Comparison of ENCODE assay signal across 2 cellular contexts in genomic region chr1:11845641-11846335, GRCh38.
TF ChIP-seq lines count a peak whose summit lies in the region.

No MANE protein-coding gene starts in this region.

TF ChIP-seq in SK-N-SH, 30 proteins besides CTCF, POLR2A, EP300 and RAD21:
- TF ChIP-seq, protein P1, sequence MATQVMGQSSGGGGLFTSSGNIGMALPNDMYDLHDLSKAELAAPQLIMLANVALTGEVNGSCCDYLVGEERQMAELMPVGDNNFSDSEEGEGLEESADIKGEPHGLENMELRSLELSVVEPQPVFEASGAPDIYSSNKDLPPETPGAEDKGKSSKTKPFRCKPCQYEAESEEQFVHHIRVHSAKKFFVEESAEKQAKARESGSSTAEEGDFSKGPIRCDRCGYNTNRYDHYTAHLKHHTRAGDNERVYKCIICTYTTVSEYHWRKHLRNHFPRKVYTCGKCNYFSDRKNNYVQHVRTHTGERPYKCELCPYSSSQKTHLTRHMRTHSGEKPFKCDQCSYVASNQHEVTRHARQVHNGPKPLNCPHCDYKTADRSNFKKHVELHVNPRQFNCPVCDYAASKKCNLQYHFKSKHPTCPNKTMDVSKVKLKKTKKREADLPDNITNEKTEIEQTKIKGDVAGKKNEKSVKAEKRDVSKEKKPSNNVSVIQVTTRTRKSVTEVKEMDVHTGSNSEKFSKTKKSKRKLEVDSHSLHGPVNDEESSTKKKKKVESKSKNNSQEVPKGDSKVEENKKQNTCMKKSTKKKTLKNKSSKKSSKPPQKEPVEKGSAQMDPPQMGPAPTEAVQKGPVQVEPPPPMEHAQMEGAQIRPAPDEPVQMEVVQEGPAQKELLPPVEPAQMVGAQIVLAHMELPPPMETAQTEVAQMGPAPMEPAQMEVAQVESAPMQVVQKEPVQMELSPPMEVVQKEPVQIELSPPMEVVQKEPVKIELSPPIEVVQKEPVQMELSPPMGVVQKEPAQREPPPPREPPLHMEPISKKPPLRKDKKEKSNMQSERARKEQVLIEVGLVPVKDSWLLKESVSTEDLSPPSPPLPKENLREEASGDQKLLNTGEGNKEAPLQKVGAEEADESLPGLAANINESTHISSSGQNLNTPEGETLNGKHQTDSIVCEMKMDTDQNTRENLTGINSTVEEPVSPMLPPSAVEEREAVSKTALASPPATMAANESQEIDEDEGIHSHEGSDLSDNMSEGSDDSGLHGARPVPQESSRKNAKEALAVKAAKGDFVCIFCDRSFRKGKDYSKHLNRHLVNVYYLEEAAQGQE (IDR thresholded peaks at IDR 0.05; ENCODE audit: low read depth, low read length), result peak; percentile 95
- TF ChIP-seq YY1 (IDR thresholded peaks at IDR 0.05; ENCODE audit: low read depth) (no peak), RXRA (IDR thresholded peaks at IDR 0.05; ENCODE audit: borderline replicate concordance, low read depth) (no peak)

TF ChIP-seq in liver, 16 proteins besides CTCF, POLR2A, EP300 and RAD21:
- TF ChIP-seq, protein P1 (IDR thresholded peaks at IDR 0.05), result peak; percentile 99
- no peak for TF ChIP-seq FOXA2 (IDR thresholded peaks at IDR 0.05)
TF ChIP-seq in liver: peak in this region for 1.
